Comparison of ENCODE assay signal across 8 cellular contexts in the genomic region with DNA sequence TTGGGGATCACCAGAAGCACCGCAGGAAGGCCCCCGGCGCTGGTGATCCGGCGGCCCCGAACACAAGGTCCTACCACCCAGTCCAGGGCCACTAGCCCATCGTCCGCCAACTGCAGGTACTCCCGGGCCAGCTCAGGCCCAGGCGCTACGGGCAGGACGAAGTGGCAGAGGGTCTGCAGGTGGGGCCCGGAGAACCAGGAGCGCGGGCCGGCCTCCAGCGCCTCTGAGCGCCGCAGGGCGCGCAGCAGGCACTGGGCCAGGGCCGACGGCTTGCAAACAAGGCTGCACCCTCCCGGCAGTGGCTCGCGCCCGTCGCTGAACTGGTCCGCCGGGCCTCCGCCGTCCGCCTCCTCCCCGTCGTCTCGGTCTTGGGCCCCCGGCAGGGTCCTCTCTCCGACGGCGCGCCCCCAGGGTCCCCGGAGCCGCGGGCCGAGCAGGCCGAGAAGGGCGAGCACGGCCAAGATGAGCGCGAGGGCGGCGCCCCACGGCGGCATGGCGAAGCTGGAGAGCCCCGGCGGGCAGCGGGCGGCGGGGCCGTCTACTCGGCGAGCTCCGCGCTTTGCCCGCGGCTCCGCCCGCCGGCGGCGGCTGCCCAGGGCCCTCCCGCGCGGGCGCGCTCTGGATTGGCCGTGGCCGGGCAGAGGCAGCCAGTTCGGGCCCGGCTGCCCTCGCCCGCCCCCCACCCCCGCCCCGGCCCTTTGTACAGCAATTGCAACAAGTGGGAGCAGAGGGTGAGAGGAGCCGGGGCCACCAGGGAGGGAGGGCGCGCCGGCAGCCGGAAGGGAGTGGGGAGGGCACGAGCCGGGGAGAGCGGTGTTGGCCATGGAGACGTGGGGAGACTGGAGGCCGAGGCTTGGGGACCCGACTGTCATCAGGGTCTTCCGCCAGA. TPM values are rescaled to one million over a fixed set of nuclear protein-coding genes. Genes with fewer than 3 reads are reported as not detected.
DNase-seq lines count a peak whose midpoint lies in the region; ATAC-seq and TF ChIP-seq lines count a peak whose summit lies in the region.

A gene with protein sequence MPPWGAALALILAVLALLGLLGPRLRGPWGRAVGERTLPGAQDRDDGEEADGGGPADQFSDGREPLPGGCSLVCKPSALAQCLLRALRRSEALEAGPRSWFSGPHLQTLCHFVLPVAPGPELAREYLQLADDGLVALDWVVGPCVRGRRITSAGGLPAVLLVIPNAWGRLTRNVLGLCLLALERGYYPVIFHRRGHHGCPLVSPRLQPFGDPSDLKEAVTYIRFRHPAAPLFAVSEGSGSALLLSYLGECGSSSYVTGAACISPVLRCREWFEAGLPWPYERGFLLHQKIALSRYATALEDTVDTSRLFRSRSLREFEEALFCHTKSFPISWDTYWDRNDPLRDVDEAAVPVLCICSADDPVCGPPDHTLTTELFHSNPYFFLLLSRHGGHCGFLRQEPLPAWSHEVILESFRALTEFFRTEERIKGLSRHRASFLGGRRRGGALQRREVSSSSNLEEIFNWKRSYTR (minus strand): TSS at position 565 of the 889 bp plus-strand sequence. CDS start 71 bp downstream, at position 494.

- H3K4me1 ChIP-seq in heart left ventricle (peaks cover 0 to 63% (median 30%) of the 10 kb centered on the region in 12 donors), parathyroid adenoma (peaks cover 8% of the 10 kb centered on the region)

- H2AFZ ChIP-seq in parathyroid adenoma, result peak within 1 kb of the TSS; percentile 94

- H3K4me1 Mint-ChIP-seq in IgD-negative memory B cell, result peaks cover 24 to 36% (median 30%) of the 10 kb centered on the region in 3 donors
- peaks cover 40% of the 10 kb centered on the region for H3K4me1 Mint-ChIP-seq in activated naive CD8-positive, alpha-beta T cell treated with anti-CD3 and anti-CD28 coated beads, Interleukin-2, amount 50 U/mL, for 24 hours

- H3K36me3 Mint-ChIP-seq in IgD-negative memory B cell, result peaks cover 3% of the 10 kb centered on the region
- H3K36me3 Mint-ChIP-seq in activated naive CD8-positive, alpha-beta T cell treated with anti-CD3 and anti-CD28 coated beads, Interleukin-2, amount 50 U/mL, for 24 hours (ENCODE audit: low read depth), result peaks cover 4% of the 10 kb centered on the region

- no peaks in the 10 kb centered on the region for H3K79me2 ChIP-seq in parathyroid adenoma

- peak; percentile 88 for DNase-seq in ACHN
- DNase-seq in SK-N-MC (ENCODE audit: low read depth, low spot score), result no peak
- DNase-seq in activated naive CD8-positive, alpha-beta T cell treated with anti-CD3 and anti-CD28 coated beads, Interleukin-2, amount 50 U/mL, for 24 hours, result peak; percentile 68
- DNase-seq in heart left ventricle, result peak; percentile 59 to 85 (median 67)

- ATAC-seq in GM18498 (IDR thresholded peaks at IDR 0.05; ENCODE audit: unreplicated experiment), result peak; percentile 27
- peak; percentile 39 for ATAC-seq in activated naive CD8-positive, alpha-beta T cell treated with anti-CD3 and anti-CD28 coated beads, Interleukin-2, amount 50 U/mL, for 24 hours
- ATAC-seq in heart left ventricle, result peak in 3 of 4 donors; percentile 8 to 58 (median 57)
- no peak for ATAC-seq in HG03342 (IDR thresholded peaks at IDR 0.05; ENCODE audit: unreplicated experiment)

- in situ Hi-C loops in ACHN (cut with HindIII; ENCODE audit: low pct_ligation_motif_present, low pct_unique_long_range_greater_than_20kb, low sequenced_read_pairs), result no loop called here

- 1 to 2% (median 2%) methylated on average over 39 to 97 of the region's 97 CpGs for WGBS in heart left ventricle, 4 donors

- no peaks in the 10 kb centered on the region for H3K9me3 ChIP-seq in SK-N-MC (ENCODE audit: low read depth, low read length)
- H3K9me3 ChIP-seq in heart left ventricle, result no peaks in the 10 kb centered on the region
- H3K9me3 ChIP-seq in parathyroid adenoma (ENCODE audit: control insufficient read depth, low read length), result no peaks in the 10 kb centered on the region

- H3K27ac ChIP-seq in SK-N-MC, result no peak within 1 kb of the TSS
- peak within 1 kb of the TSS; percentile 59 to 93 (median 88) for H3K27ac ChIP-seq in heart left ventricle
- peak within 1 kb of the TSS; percentile 79 for H3K27ac ChIP-seq in parathyroid adenoma

- intact Hi-C loops in heart left ventricle (cut with DNase I), result loop anchor here in 2 of 10 donors (10.0 kb wide), 2 partner anchors 422 to 918 kb away; no protein-coding TSS in a partner anchor

- no peaks in the 10 kb centered on the region for H3K9me3 Mint-ChIP-seq in IgD-negative memory B cell
- H3K9me3 Mint-ChIP-seq in activated naive CD8-positive, alpha-beta T cell treated with anti-CD3 and anti-CD28 coated beads, Interleukin-2, amount 50 U/mL, for 24 hours, result no peaks in the 10 kb centered on the region

- H3K27ac Mint-ChIP-seq in IgD-negative memory B cell, result peak within 1 kb of the TSS; percentile 94 to 96 (median 96)
- peak within 1 kb of the TSS; percentile 95 for H3K27ac Mint-ChIP-seq in activated naive CD8-positive, alpha-beta T cell treated with anti-CD3 and anti-CD28 coated beads, Interleukin-2, amount 50 U/mL, for 24 hours

- peak within 1 kb of the TSS; percentile 95 to 98 (median 97) for H3K4me3 Mint-ChIP-seq in IgD-negative memory B cell
- H3K4me3 Mint-ChIP-seq in activated naive CD8-positive, alpha-beta T cell treated with anti-CD3 and anti-CD28 coated beads, Interleukin-2, amount 50 U/mL, for 24 hours, result peak within 1 kb of the TSS; percentile 94

- peak within 1 kb of the TSS; percentile 65 for H3K9ac ChIP-seq in SK-N-MC (ENCODE audit: insufficient read length)
- peak within 1 kb of the TSS; percentile 46 for H3K9ac ChIP-seq in parathyroid adenoma

- TF ChIP-seq CTCF in heart left ventricle (IDR thresholded peaks at IDR 0.05), result no peak
- no peak for TF ChIP-seq CTCF in parathyroid adenoma (IDR thresholded peaks at IDR 0.05)

- H3K4me3 ChIP-seq in SK-N-MC (peak within 1 kb of the TSS; percentile 98), heart left ventricle (peak within 1 kb of the TSS; percentile 66 to 86 (median 81)), parathyroid adenoma (ENCODE audit: low read depth, low read length) (peak within 1 kb of the TSS; percentile 63)

- no peaks in the 10 kb centered on the region for H3K27me3 ChIP-seq in heart left ventricle
- no peaks in the 10 kb centered on the region for H3K27me3 ChIP-seq in parathyroid adenoma (ENCODE audit: control insufficient read depth, insufficient read depth, low read length)

- H3K36me3 ChIP-seq in SK-N-MC (ENCODE audit: insufficient read depth, low read length) (no peaks in the 10 kb centered on the region), heart left ventricle (peaks cover 0 to 3% (median 0%) of the 10 kb centered on the region in 9 donors), parathyroid adenoma (ENCODE audit: control insufficient read depth, insufficient read depth, low read length) (no peaks in the 10 kb centered on the region)

- peak within 1 kb of the TSS; percentile 86 for H3K4me2 ChIP-seq in parathyroid adenoma (ENCODE audit: low read length)

- H3K27me3 Mint-ChIP-seq in IgD-negative memory B cell, result no peaks in the 10 kb centered on the region
- H3K27me3 Mint-ChIP-seq in activated naive CD8-positive, alpha-beta T cell treated with anti-CD3 and anti-CD28 coated beads, Interleukin-2, amount 50 U/mL, for 24 hours, result no peaks in the 10 kb centered on the region

- peak in 1 of 2 donors; percentile 57 for TF ChIP-seq POLR2A in heart left ventricle (IDR thresholded peaks at IDR 0.05)

RNA-seq across cellular contexts. Expression of the gene that starts here (rescaled TPM):
- polyA plus RNA-seq in IgD-negative memory B cell (11.7 TPM), heart left ventricle (1 to 10 TPM; 4.0 to 8.2 TPM)
- 10 to 100 TPM in 2 of 9 donors, 1 to 10 TPM in 7; 5.3 to 13.1 (median 9.0) TPM for total RNA-seq in heart left ventricle
